16 cellular contexts compared by ENCODE assay signal in genomic region chr3:48475188-48475587, GRCh38. TPM values are rescaled to one million over a fixed set of nuclear protein-coding genes. Genes with fewer than 3 reads are reported as not detected.
DNase-seq lines count a peak whose midpoint lies in the region; ATAC-seq and TF ChIP-seq lines count a peak whose summit lies in the region.
"Had no signal": no experiment of that assay in that cellular context is flagged by ENCODE, and none has a peak within 500 bp of the region (broad histone marks: within the 10 kb centered on the region; RNA-seq: fewer than 3 reads in every experiment).

No MANE protein-coding gene starts in this region.

- no peaks in the 10 kb centered on the region for H3K27me3 ChIP-seq in CD8-positive, alpha-beta T cell (ENCODE audit: insufficient read depth, low read length)
- no peaks in the 10 kb centered on the region for H3K27me3 ChIP-seq in HUES64 (ENCODE audit: insufficient read depth, low read length)
- H3K27me3 ChIP-seq: MG63 had no signal

- peaks cover 6% of the 10 kb centered on the region for H3K36me3 Mint-ChIP-seq in CD8-positive, alpha-beta T cell
- H3K36me3 Mint-ChIP-seq in effector memory CD8-positive, alpha-beta T cell (ENCODE audit: insufficient read depth): peaks cover 45% of the 10 kb centered on the region
- H3K36me3 Mint-ChIP-seq in natural killer cell treated with Interleukin-12 subunit alpha and Interleukin-12 subunit beta and Interleukin-15 and Interleukin-18, amount 100 ng/mL, for 72 hours: no peaks in the 10 kb centered on the region

- H3K4me1 ChIP-seq in CD8-positive, alpha-beta T cell (ENCODE audit: insufficient read depth, low read length): peaks cover 49% of the 10 kb centered on the region
- peaks cover 18% of the 10 kb centered on the region for H3K4me1 ChIP-seq in HUES64 (ENCODE audit: insufficient read depth, low read length)

- H3K4me1 Mint-ChIP-seq in CD8-positive, alpha-beta T cell (ENCODE audit: low read depth): peaks cover 54% of the 10 kb centered on the region
- H3K4me1 Mint-ChIP-seq in effector memory CD8-positive, alpha-beta T cell (ENCODE audit: low read depth in 2 of 2): peaks cover 43 to 46% of the 10 kb centered on the region in 2 donors
- H3K4me1 Mint-ChIP-seq in natural killer cell treated with Interleukin-12 subunit alpha and Interleukin-12 subunit beta and Interleukin-15 and Interleukin-18, amount 100 ng/mL, for 72 hours (ENCODE audit: low read depth in 2 of 2): peaks cover 44 to 45% of the 10 kb centered on the region in 2 donors

- WGBS in HUES64: 58% methylated on average over 11 of the region's 11 CpGs

- intact Hi-C loops in CD8-positive, alpha-beta T cell (cut with DNase I, micrococcal nuclease): loop anchor here in 1 of 2 experiments (10.0 kb wide), 1 partner anchor 180 kb away; no protein-coding TSS in a partner anchor

- H3K9me3 ChIP-seq in CD8-positive, alpha-beta T cell (ENCODE audit: low read length): no peaks in the 10 kb centered on the region
- no peaks in the 10 kb centered on the region for H3K9me3 ChIP-seq in HUES64 (ENCODE audit: insufficient read depth, low read depth, low read length)
- H3K9me3 ChIP-seq: left ventricle myocardium inferior, MG63 had no signal

- H3K4me3 ChIP-seq in CD8-positive, alpha-beta T cell (ENCODE audit: low read depth, low read length): no peak overlapping the region
- H3K4me3 ChIP-seq in HUES64 (ENCODE audit: low read length): peak overlapping the region; percentile 11; the same call in 1 of the 2 replicates
- H3K4me3 ChIP-seq: left ventricle myocardium inferior, MG63 had no signal

- DNase-seq in CD8-positive, alpha-beta T cell: no peak
- no peak for DNase-seq in effector memory CD8-positive, alpha-beta T cell
- DNase-seq in natural killer cell treated with Interleukin-12 subunit alpha and Interleukin-12 subunit beta and Interleukin-15 and Interleukin-18, amount 100 ng/mL, for 72 hours (ENCODE audit: low spot score): no peak
- DNase-seq in SIG-M5 treated with dmso at 0.1 percent for 504 hours (lab: John Stamatoyannopoulos, UW; ENCODE audit: unreplicated experiment) (no peak), AG08396 (ENCODE audit: low spot score) (no peak), HEK293T (ENCODE audit: extremely low spot score) (no peak), DMS79 treated with DMSO at 0.1 percent for 48 hours (lab: John Stamatoyannopoulos, UW) (no peak)
- DNase-seq: cerebellar nuclear complex; COR-L47; head of caudate nucleus; left ventricle myocardium inferior; MG63; NCI-H2081 treated with DMSO at 0.1 percent for 48 hours; stimulated activated naive CD4-positive, alpha-beta T cell had no signal

- no peak for TF ChIP-seq CTCF in CD8-positive, alpha-beta T cell (IDR thresholded peaks at IDR 0.05)

- no peaks in the 10 kb centered on the region for H3K27me3 Mint-ChIP-seq in CD8-positive, alpha-beta T cell (ENCODE audit: low read depth)
- no peaks in the 10 kb centered on the region for H3K27me3 Mint-ChIP-seq in effector memory CD8-positive, alpha-beta T cell
- H3K27me3 Mint-ChIP-seq in natural killer cell treated with Interleukin-12 subunit alpha and Interleukin-12 subunit beta and Interleukin-15 and Interleukin-18, amount 100 ng/mL, for 72 hours: no peaks in the 10 kb centered on the region

- H3K9me3 Mint-ChIP-seq in CD8-positive, alpha-beta T cell: no peaks in the 10 kb centered on the region
- H3K9me3 Mint-ChIP-seq in effector memory CD8-positive, alpha-beta T cell: no peaks in the 10 kb centered on the region
- no peaks in the 10 kb centered on the region for H3K9me3 Mint-ChIP-seq in natural killer cell treated with Interleukin-12 subunit alpha and Interleukin-12 subunit beta and Interleukin-15 and Interleukin-18, amount 100 ng/mL, for 72 hours

- no peak for ATAC-seq in CD8-positive, alpha-beta T cell
- ATAC-seq in effector memory CD8-positive, alpha-beta T cell (replicated peaks): no peak
- no peak for ATAC-seq in natural killer cell treated with Interleukin-12 subunit alpha and Interleukin-12 subunit beta and Interleukin-15 and Interleukin-18, amount 100 ng/mL, for 72 hours

- H3K27ac Mint-ChIP-seq in CD8-positive, alpha-beta T cell: peak overlapping the region; percentile 85
- peak overlapping the region in 1 of 2 donors; percentile 88 for H3K27ac Mint-ChIP-seq in effector memory CD8-positive, alpha-beta T cell
- H3K27ac Mint-ChIP-seq in natural killer cell treated with Interleukin-12 subunit alpha and Interleukin-12 subunit beta and Interleukin-15 and Interleukin-18, amount 100 ng/mL, for 72 hours: peak overlapping the region; percentile 54 to 67

- no peak overlapping the region for H3K4me3 Mint-ChIP-seq in CD8-positive, alpha-beta T cell
- H3K4me3 Mint-ChIP-seq in effector memory CD8-positive, alpha-beta T cell: peak overlapping the region; percentile 4 to 10
- H3K4me3 Mint-ChIP-seq in natural killer cell treated with Interleukin-12 subunit alpha and Interleukin-12 subunit beta and Interleukin-15 and Interleukin-18, amount 100 ng/mL, for 72 hours: peak overlapping the region; percentile 39

- peak overlapping the region; percentile 49 for H3K9ac ChIP-seq in HUES64 (ENCODE audit: low read depth, low read length)

- CTCF ChIA-PET in CD8-positive, alpha-beta T cell (lab: Charles Lee): interaction anchor here (1.8 to 7.6 kb wide), 2 partner anchors 33 to 39 kb away, joined by 7 to 56 read pairs; no protein-coding TSS in a partner anchor
- CTCF ChIA-PET in HEK293T (lab: Yijun Ruan, JAX): no interaction called here

- POLR2A ChIA-PET in CD8-positive, alpha-beta T cell (lab: Charles Lee): interaction anchor here (0.8 kb wide), 1 partner anchor 18 kb away, joined by 4 read pairs; no protein-coding TSS in a partner anchor
- POLR2A ChIA-PET in HEK293T (lab: Yijun Ruan, JAX): no interaction called here

- no peak overlapping the region for H3K27ac ChIP-seq in CD8-positive, alpha-beta T cell (ENCODE audit: low read depth, low read length)
- H3K27ac ChIP-seq in HUES64 (ENCODE audit: low read depth, low read length): peak overlapping the region; percentile 85
- H3K27ac ChIP-seq: epithelial cell of prostate, left ventricle myocardium inferior had no signal

- H3K36me3 ChIP-seq in CD8-positive, alpha-beta T cell (ENCODE audit: insufficient read depth, low read length): no peaks in the 10 kb centered on the region
- H3K36me3 ChIP-seq in HUES64 (ENCODE audit: insufficient read depth, low read length): 0 out of 2 replicates have a peak, but pooled peaks cover under 1% of the 10 kb centered on the region
- H3K36me3 ChIP-seq: left ventricle myocardium inferior, MG63 had no signal

TF ChIP-seq in HEK293T, 16 proteins besides CTCF, POLR2A, EP300 and RAD21:
- TF ChIP-seq ARNT (IDR thresholded peaks at IDR 0.05) (no peak), FOXA1 (IDR thresholded peaks at IDR 0.05) (no peak), FOXK2 (IDR thresholded peaks at IDR 0.05) (no peak), ELF4 (IDR thresholded peaks at IDR 0.05) (no peak), NFRKB (IDR thresholded peaks at IDR 0.05) (no peak), BHLHE40 (IDR thresholded peaks at IDR 0.05; ENCODE audit: borderline replicate concordance) (no peak), LEF1 (IDR thresholded peaks at IDR 0.05; ENCODE audit: borderline replicate concordance) (no peak), HDGF (IDR thresholded peaks at IDR 0.05; ENCODE audit: borderline replicate concordance) (no peak), CTBP1 (IDR thresholded peaks at IDR 0.05; ENCODE audit: borderline replicate concordance) (no peak), L3MBTL2 (conservative IDR thresholded peaks at IDR 0.05) (no peak), SUZ12 (IDR thresholded peaks at IDR 0.05) (no peak), FOXM1 (IDR thresholded peaks at IDR 0.05; ENCODE audit: borderline replicate concordance) (no peak), ZNF384 (IDR thresholded peaks at IDR 0.05) (no peak), SP1 (IDR thresholded peaks at IDR 0.05) (no peak), TARDBP (IDR thresholded peaks at IDR 0.05) (no peak)
- TF ChIP-seq, protein P1, sequence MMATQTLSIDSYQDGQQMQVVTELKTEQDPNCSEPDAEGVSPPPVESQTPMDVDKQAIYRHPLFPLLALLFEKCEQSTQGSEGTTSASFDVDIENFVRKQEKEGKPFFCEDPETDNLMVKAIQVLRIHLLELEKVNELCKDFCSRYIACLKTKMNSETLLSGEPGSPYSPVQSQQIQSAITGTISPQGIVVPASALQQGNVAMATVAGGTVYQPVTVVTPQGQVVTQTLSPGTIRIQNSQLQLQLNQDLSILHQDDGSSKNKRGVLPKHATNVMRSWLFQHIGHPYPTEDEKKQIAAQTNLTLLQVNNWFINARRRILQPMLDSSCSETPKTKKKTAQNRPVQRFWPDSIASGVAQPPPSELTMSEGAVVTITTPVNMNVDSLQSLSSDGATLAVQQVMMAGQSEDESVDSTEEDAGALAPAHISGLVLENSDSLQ (IDR thresholded peaks at IDR 0.05): no peak

RNA-seq across cellular contexts. Expression of gene ATRIP, which starts 28.7 kb away (rescaled TPM):
- 1 to 10 TPM; 7.4 to 8.7 TPM for total RNA-seq in CD8-positive, alpha-beta T cell
- 13.5 TPM for polyA plus RNA-seq in HUES64 (2013, experiment 1 of 2)
- 18.0 TPM for polyA plus RNA-seq in HUES64 (2013, experiment 2 of 2)
- total RNA-seq in natural killer cell treated with Interleukin-12 subunit alpha and Interleukin-12 subunit beta and Interleukin-15 and Interleukin-18, amount 100 ng/mL, for 72 hours: 10 to 100 TPM; 14.0 to 26.2 TPM

RNA-seq across cellular contexts. Expression of gene SHISA5, which starts 28.8 kb away (rescaled TPM):
- total RNA-seq in CD8-positive, alpha-beta T cell: 10 to 100 TPM; 84.3 to 86.0 TPM
- polyA plus RNA-seq in HUES64 (2013, experiment 1 of 2): 106 TPM
- 125 TPM for polyA plus RNA-seq in HUES64 (2013, experiment 2 of 2)
- 100 to 1,000 TPM in 1 of 2 donors, 10 to 100 TPM in 1; 88.4 to 126 TPM for total RNA-seq in natural killer cell treated with Interleukin-12 subunit alpha and Interleukin-12 subunit beta and Interleukin-15 and Interleukin-18, amount 100 ng/mL, for 72 hours

RNA-seq across cellular contexts. Expression of gene TMA7, which starts 35.1 kb away (rescaled TPM):
- 100 to 1,000 TPM; 279 to 297 TPM for total RNA-seq in CD8-positive, alpha-beta T cell
- polyA plus RNA-seq in HUES64 (2013, experiment 1 of 2): 497 TPM
- polyA plus RNA-seq in HUES64 (2013, experiment 2 of 2): 539 TPM
- 100 to 1,000 TPM; 202 to 217 TPM for total RNA-seq in natural killer cell treated with Interleukin-12 subunit alpha and Interleukin-12 subunit beta and Interleukin-15 and Interleukin-18, amount 100 ng/mL, for 72 hours

RNA-seq across cellular contexts. Expression of gene CCDC51, which starts 35.3 kb away (rescaled TPM):
- total RNA-seq in CD8-positive, alpha-beta T cell: 1 to 10 TPM; 2.9 to 4.7 TPM
- polyA plus RNA-seq in HUES64 (2013, experiment 1 of 2): 19.0 TPM
- 17.8 TPM for polyA plus RNA-seq in HUES64 (2013, experiment 2 of 2)
- total RNA-seq in natural killer cell treated with Interleukin-12 subunit alpha and Interleukin-12 subunit beta and Interleukin-15 and Interleukin-18, amount 100 ng/mL, for 72 hours: 10 to 100 TPM; 13.0 to 23.3 TPM

RNA-seq across cellular contexts. Expression of gene PLXNB1, which starts 45.3 kb away (rescaled TPM):
- 1 to 10 TPM; 1.4 to 2.7 TPM for total RNA-seq in CD8-positive, alpha-beta T cell
- 81.0 TPM for polyA plus RNA-seq in HUES64 (2013, experiment 1 of 2)
- polyA plus RNA-seq in HUES64 (2013, experiment 2 of 2): 87.6 TPM
- total RNA-seq in natural killer cell treated with Interleukin-12 subunit alpha and Interleukin-12 subunit beta and Interleukin-15 and Interleukin-18, amount 100 ng/mL, for 72 hours: 1 to 10 TPM; 5.9 to 9.6 TPM
